19 cellular contexts compared by ENCODE assay signal in genomic region chr1:222279591-222279990, GRCh38.
"Had no signal": no experiment of that assay in that cellular context is flagged by ENCODE, and none has a peak within 500 bp of the region (broad histone marks: within the 10 kb centered on the region; RNA-seq: fewer than 3 reads in every experiment).

No MANE protein-coding gene starts in this region.

- DNase-seq: colonic mucosa; cortex of kidney; effector CD8-positive, alpha-beta T cell; effector memory CD8-positive, alpha-beta T cell; endodermal cell; erythroblast; esophagus squamous epithelium; foreskin keratinocyte; heart left ventricle; left cardiac atrium; left lung; left ventricle myocardium superior; lower lobe of right lung; mesendoderm; midbrain had no signal

- H3K9me3 ChIP-seq: colonic mucosa, esophagus squamous epithelium, left lung, lower lobe of right lung had no signal

- H3K4me3 ChIP-seq: colonic mucosa, esophagus squamous epithelium, gastroesophageal sphincter, heart left ventricle, hepatocyte, left lung, lower lobe of right lung had no signal

- H3K36me3 ChIP-seq: colonic mucosa, esophagus squamous epithelium, gastroesophageal sphincter, heart left ventricle, left lung, lower lobe of right lung had no signal

- H2AFZ ChIP-seq: hepatocyte had no signal

- H3K79me2 ChIP-seq: hepatocyte had no signal

- H3K4me2 ChIP-seq: hepatocyte had no signal

- ATAC-seq: effector memory CD8-positive, alpha-beta T cell; esophagus mucosa; foreskin keratinocyte; gastroesophageal sphincter; heart left ventricle; left cardiac atrium; left lung; left ventricle myocardium superior; lower lobe of right lung had no signal

- H3K4me1 ChIP-seq: colonic mucosa, heart left ventricle, left lung, lower lobe of right lung had no signal

- H3K27ac ChIP-seq: colonic mucosa, epithelial cell of prostate, esophagus squamous epithelium, foreskin keratinocyte, gastroesophageal sphincter, heart left ventricle, hepatocyte, left lung, lower lobe of right lung had no signal

- H3K27me3 ChIP-seq: colonic mucosa, esophagus squamous epithelium, foreskin keratinocyte, gastroesophageal sphincter, hepatocyte, left lung had no signal
